In genomic region chr2:128754246-128754724, GRCh38 we compare ENCODE assay signal across 9 cellular contexts.
DNase-seq lines count a peak whose midpoint lies in the region; ATAC-seq and TF ChIP-seq lines count a peak whose summit lies in the region.
"Had no signal": no experiment of that assay in that cellular context is flagged by ENCODE, and none has a peak within 500 bp of the region (broad histone marks: within the 10 kb centered on the region; RNA-seq: fewer than 3 reads in every experiment).

No MANE protein-coding gene starts in this region.

- H3K27ac ChIP-seq in heart left ventricle, result peak overlapping the region in 2 of 12 donors; percentile 39 to 58
- H3K27ac ChIP-seq in GM23248, result no peak overlapping the region
- H3K27ac ChIP-seq in trophoblast cell (ENCODE audit: low read depth, low read length), result no peak overlapping the region

- H4K20me1 ChIP-seq in GM23248 (ENCODE audit: insufficient read depth), result no peaks in the 10 kb centered on the region

- H3K4me1 Mint-ChIP-seq in activated T-cell treated with anti-CD3 and anti-CD28 coated beads, Interleukin-2, amount 50 U/mL, for 4 hours (ENCODE audit: low read depth), result peaks cover 14% of the 10 kb centered on the region

- no peak overlapping the region for H3K23ac ChIP-seq in trophoblast cell (ENCODE audit: low read length)

- no peak overlapping the region for H2BK120ac ChIP-seq in trophoblast cell (ENCODE audit: insufficient read depth, low read length, poor library complexity)

- no peak overlapping the region for H2BK12ac ChIP-seq in trophoblast cell (ENCODE audit: low read length)

- no peak overlapping the region for H3K4me3 Mint-ChIP-seq in activated T-cell treated with anti-CD3 and anti-CD28 coated beads, Interleukin-2, amount 50 U/mL, for 4 hours
- H3K4me3 Mint-ChIP-seq: dendritic cell treated with granulocyte-macrophage colony-stimulating factor and Interleukin-4, amounts not matched to agents 40 ng/mL and 50 ng/mL, for 4 days had no signal

- no peaks in the 10 kb centered on the region for H3K36me3 Mint-ChIP-seq in activated T-cell treated with anti-CD3 and anti-CD28 coated beads, Interleukin-2, amount 50 U/mL, for 4 hours (ENCODE audit: insufficient read depth)

- no peak overlapping the region for H4K12ac ChIP-seq in trophoblast cell (ENCODE audit: low read depth, low read length)

- H3K36me3 ChIP-seq in heart left ventricle (no peaks in the 10 kb centered on the region), GM23248 (ENCODE audit: low read depth) (no peaks in the 10 kb centered on the region), trophoblast cell (ENCODE audit: control insufficient read depth in 1 of 2, insufficient read depth in 2 of 2, low read length in 2 of 2) (no peaks in the 10 kb centered on the region)

- H3K4me3 ChIP-seq in heart left ventricle (no peak overlapping the region), GM23248 (no peak overlapping the region), trophoblast cell (ENCODE audit: low read depth, low read length) (no peak overlapping the region)

- in situ Hi-C loops in GM23248 (cut with MboI), result no loop called here

- H3F3A ChIP-seq in GM23248 (ENCODE audit: insufficient read depth), result no peaks in the 10 kb centered on the region

- H3K4me1 ChIP-seq in heart left ventricle, result peaks cover 0 to 36% (median 22%) of the 10 kb centered on the region in 12 donors
- H3K4me1 ChIP-seq in GM23248 (ENCODE audit: insufficient read depth), result no peaks in the 10 kb centered on the region
- H3K4me1 ChIP-seq in trophoblast cell (ENCODE audit: control insufficient read depth in 1 of 2, insufficient read depth in 2 of 2, low read length in 2 of 2), result no peaks in the 10 kb centered on the region

- no peaks in the 10 kb centered on the region for H3K9me2 ChIP-seq in GM23248 (ENCODE audit: insufficient read depth)

- no peak overlapping the region for H2AK5ac ChIP-seq in trophoblast cell (ENCODE audit: low read length)

- H3K9ac ChIP-seq in GM23248 (no peak overlapping the region), trophoblast cell (ENCODE audit: low read length) (no peak overlapping the region)

- H4K8ac ChIP-seq in trophoblast cell (ENCODE audit: low read depth, low read length), result no peak overlapping the region

- DNase-seq in NCI-H2171 (lab: John Stamatoyannopoulos, UW) (peak; percentile 6), heart left ventricle (peak in 4 of 5 donors; percentile 63 to 82 (median 74)), GM23248 (no peak), trophoblast cell (no peak), cerebellar nuclear complex (lab: John Stamatoyannopoulos, UW) (no peak)
- no peak for DNase-seq in activated T-cell treated with anti-CD3 and anti-CD28 coated beads, Interleukin-2, amount 50 U/mL, for 4 hours

- WGBS in heart left ventricle, 4 donors, result 8 to 17% (median 10%) methylated on average over 6 of the region's 6 CpGs
- WGBS in GM23248 (ENCODE audit: low coverage in 1 of 2, low lambda C conversion rate in 2 of 2, missing lambda C conversion rate in 2 of 2), 2 experiments, result 87% methylated on average over 6 of the region's 6 CpGs
- no CpG with 5 or more reads among the region's 6 CpGs for WGBS in trophoblast cell (ENCODE audit: extremely low coverage, insufficient coverage, insufficient read length)

- no peak overlapping the region for H3K14ac ChIP-seq in trophoblast cell (ENCODE audit: low read length)

- no peak overlapping the region for H4K91ac ChIP-seq in trophoblast cell (ENCODE audit: low read depth, low read length)

- no peaks in the 10 kb centered on the region for H3K9me3 Mint-ChIP-seq in activated T-cell treated with anti-CD3 and anti-CD28 coated beads, Interleukin-2, amount 50 U/mL, for 4 hours
- H3K9me3 Mint-ChIP-seq: dendritic cell treated with granulocyte-macrophage colony-stimulating factor and Interleukin-4, amounts not matched to agents 40 ng/mL and 50 ng/mL, for 4 days had no signal

- H3K9me3 ChIP-seq in heart left ventricle (no peaks in the 10 kb centered on the region), GM23248 (ENCODE audit: low read depth) (no peaks in the 10 kb centered on the region), trophoblast cell (ENCODE audit: insufficient read depth, low read depth, low read length) (peaks cover 4% of the 10 kb centered on the region)

- H3K4me2 ChIP-seq in GM23248 (ENCODE audit: unreplicated experiment), result no peak overlapping the region
- no peak overlapping the region for H3K4me2 ChIP-seq in trophoblast cell (ENCODE audit: low read length)

- H2AFZ ChIP-seq in GM23248, result no peak overlapping the region
- H2AFZ ChIP-seq in trophoblast cell (ENCODE audit: insufficient read depth, low read length, poor library complexity), result no peak overlapping the region

- H3K79me1 ChIP-seq in trophoblast cell (ENCODE audit: low read length), result no peaks in the 10 kb centered on the region

- no peaks in the 10 kb centered on the region for H3K79me2 ChIP-seq in GM23248 (ENCODE audit: insufficient read depth)
- no peaks in the 10 kb centered on the region for H3K79me2 ChIP-seq in trophoblast cell (ENCODE audit: control insufficient read depth, insufficient read depth, low read length, poor library complexity)

- ATAC-seq in GM18870 (IDR thresholded peaks at IDR 0.05; ENCODE audit: unreplicated experiment) (peak; percentile 93), HG02759 (IDR thresholded peaks at IDR 0.05; ENCODE audit: unreplicated experiment) (peak; percentile 94), heart left ventricle (peak; percentile 78 to 91 (median 86))
- ATAC-seq in activated T-cell treated with anti-CD3 and anti-CD28 coated beads, Interleukin-2, amount 50 U/mL, for 4 hours, result no peak

- TF ChIP-seq POLR2A in heart left ventricle (IDR thresholded peaks at IDR 0.05), result no peak

- no peak overlapping the region for H3K4ac ChIP-seq in trophoblast cell (ENCODE audit: low read depth, low read length)

- intact Hi-C loops in heart left ventricle (cut with DNase I), result loop anchor here in 3 of 10 donors (5.0 to 10.0 kb wide), 2 partner anchors 429 to 432 kb away; no protein-coding TSS in a partner anchor

- no peak overlapping the region for H3K18ac ChIP-seq in trophoblast cell (ENCODE audit: low read length)

- TF ChIP-seq CTCF in heart left ventricle (IDR thresholded peaks at IDR 0.05), result no peak

- H2BK5ac ChIP-seq in trophoblast cell (ENCODE audit: low read depth, low read length, poor library complexity), result no peak overlapping the region

- peaks cover 0 to 8% (median 0%) of the 10 kb centered on the region in 9 donors for H3K27me3 ChIP-seq in heart left ventricle
- peaks cover 25% of the 10 kb centered on the region; the same call in 1 of the 2 replicates for H3K27me3 ChIP-seq in GM23248 (replicated peaks; ENCODE audit: insufficient read depth)
- H3K27me3 ChIP-seq in trophoblast cell (ENCODE audit: insufficient read depth, low read length), result no peaks in the 10 kb centered on the region

- H3K27me3 Mint-ChIP-seq in activated T-cell treated with anti-CD3 and anti-CD28 coated beads, Interleukin-2, amount 50 U/mL, for 4 hours (ENCODE audit: low read depth), result peaks cover 5% of the 10 kb centered on the region

Comparison
In these comparisons a context has a peak if more than half of its experiments do, and no peak if none do; other contexts are left out.
1. ATAC-seq: peak in GM18870 (single experiment), HG02759 (single experiment) and heart left ventricle (4 of 4); none in activated T-cell treated with anti-CD3 and anti-CD28 coated beads, Interleukin-2, amount 50 U/mL, for 4 hours (0 of 2).
2. DNase-seq: peak in NCI-H2171 (single experiment) and heart left ventricle (4 of 5); none in GM23248 (single experiment), activated T-cell treated with anti-CD3 and anti-CD28 coated beads, Interleukin-2, amount 50 U/mL, for 4 hours (single experiment), trophoblast cell (0 of 2) and cerebellar nuclear complex (0 of 2).